Comparison of ENCODE assay signal across 9 cellular contexts in genomic region chr15:67501177-67501835, GRCh38. TPM values are rescaled to one million over a fixed set of nuclear protein-coding genes. Genes with fewer than 3 reads are reported as not detected.
DNase-seq lines count a peak whose midpoint lies in the region; ATAC-seq, FAIRE-seq and TF ChIP-seq lines count a peak whose summit lies in the region.
"Had no signal": no experiment of that assay in that cellular context is flagged by ENCODE, and none has a peak within 500 bp of the region (broad histone marks: within the 10 kb centered on the region; RNA-seq: fewer than 3 reads in every experiment).

No MANE protein-coding gene starts in this region.

- H3K27me3 ChIP-seq in endocrine pancreas (ENCODE audit: control insufficient read depth, insufficient read depth, low read length) (no peaks in the 10 kb centered on the region), pancreas (no peaks in the 10 kb centered on the region), colonic mucosa (no peaks in the 10 kb centered on the region)

- DNase-seq in NCI-H526 (lab: John Stamatoyannopoulos, UW) (peak; percentile 49 to 71), pancreas (no peak), colonic mucosa (no peak), urothelium cell line (ENCODE audit: low spot score) (no peak)
- DNase-seq in stimulated activated CD4-positive, alpha-beta T cell treated with anti-CD3 and anti-CD28 coated beads, Interleukin-1b, Interleukin-23, amount 100 ng/mL, for 48 hours, result no peak

- no peak overlapping the region for H3K27ac ChIP-seq in pancreas
- no peak overlapping the region for H3K27ac ChIP-seq in colonic mucosa

- H3K4me1 ChIP-seq in endocrine pancreas (ENCODE audit: control insufficient read depth, insufficient read depth, low read length), result no peaks in the 10 kb centered on the region
- H3K4me1 ChIP-seq in pancreas, result no peaks in the 10 kb centered on the region
- H3K4me1 ChIP-seq in colonic mucosa, result no peaks in the 10 kb centered on the region

- H3K9ac ChIP-seq in endocrine pancreas (ENCODE audit: control insufficient read depth, insufficient read depth, low read length) (no peak overlapping the region), colonic mucosa (ENCODE audit: low read depth in 2 of 2, low read length in 2 of 2) (no peak overlapping the region)

- H3K4me3 ChIP-seq in endocrine pancreas (ENCODE audit: control insufficient read depth, insufficient read depth, low read length) (peak overlapping the region; percentile 55), pancreas (no peak overlapping the region), colonic mucosa (no peak overlapping the region)
- H3K4me3 ChIP-seq: lung had no signal

- H3K36me3 ChIP-seq in endocrine pancreas (ENCODE audit: control insufficient read depth, insufficient read depth, low read length), result no peaks in the 10 kb centered on the region
- H3K36me3 ChIP-seq in pancreas, result no peaks in the 10 kb centered on the region
- H3K36me3 ChIP-seq in colonic mucosa, result no peaks in the 10 kb centered on the region

- WGBS in pancreas, 2 donors, result 14% methylated on average over 2 of the region's 2 CpGs

- H3K9me3 ChIP-seq in endocrine pancreas (ENCODE audit: control insufficient read depth, low read length), result no peaks in the 10 kb centered on the region
- H3K9me3 ChIP-seq in pancreas, result no peaks in the 10 kb centered on the region
- H3K9me3 ChIP-seq in colonic mucosa, result no peaks in the 10 kb centered on the region

- intact Hi-C loops in pancreas (cut with DNase I) (no loop called here), colonic mucosa (cut with DNase I) (no loop called here)

- ATAC-seq in pancreas (peak in 3 of 4 donors; percentile 73 to 76 (median 76)), GM21515 (IDR thresholded peaks at IDR 0.05; ENCODE audit: unreplicated experiment) (no peak)

- TF ChIP-seq CTCF in GM12873 (IDR thresholded peaks at IDR 0.05; ENCODE audit: insufficient read depth, low read depth, low read length, missing control alignments) (peak; percentile 22), pancreas (IDR thresholded peaks at IDR 0.05) (no peak), colonic mucosa (IDR thresholded peaks at IDR 0.05) (no peak)

- peak; percentile 78 for FAIRE-seq in pancreas (lab: Jason Lieb, UNC)
- FAIRE-seq in urothelium cell line (lab: Jason Lieb, UNC), result no peak

RNA-seq across cellular contexts. Expression of gene C15orf61, which starts 19.6 kb away (rescaled TPM):
- total RNA-seq in pancreas (1 to 10 TPM; 2.6 to 5.2 (median 3.3) TPM), colonic mucosa (1 to 10 TPM; 5.4 to 6.2 TPM)
- polyA plus RNA-seq in pancreas, result 1 to 10 TPM; 1.7 to 2.8 TPM

RNA-seq across cellular contexts. Expression of gene MAP2K5, which starts 41.2 kb away (rescaled TPM):
- total RNA-seq in pancreas (10 to 100 TPM in 4 of 6 donors, 1 to 10 TPM in 2; 9.3 to 14.8 (median 10.4) TPM), colonic mucosa (10 to 100 TPM; 19.1 to 20.2 TPM)
- polyA plus RNA-seq in pancreas, result 1 to 10 TPM; 5.5 to 8.8 TPM

Comparison
In these comparisons a context has a peak if more than half of its experiments do, and no peak if none do; other contexts are left out.
1. DNase-seq: peak in NCI-H526 (2 of 2); none in pancreas (0 of 6), colonic mucosa (single experiment), urothelium cell line (single experiment) and stimulated activated CD4-positive, alpha-beta T cell treated with anti-CD3 and anti-CD28 coated beads, Interleukin-1b, Interleukin-23, amount 100 ng/mL, for 48 hours (single experiment).